10 cellular contexts compared by ENCODE assay signal in genomic region chr9:125260564-125260963, GRCh38. TPM values are rescaled to one million over a fixed set of nuclear protein-coding genes. Genes with fewer than 3 reads are reported as not detected.
DNase-seq lines count a peak whose midpoint lies in the region; ATAC-seq and TF ChIP-seq lines count a peak whose summit lies in the region.
"Had no signal": no experiment of that assay in that cellular context is flagged by ENCODE, and none has a peak within 500 bp of the region (broad histone marks: within the 10 kb centered on the region; RNA-seq: fewer than 3 reads in every experiment).

No MANE protein-coding gene starts in this region.

- no peak for TF ChIP-seq CTCF in Loucy (conservative IDR thresholded peaks at IDR 0.05; ENCODE audit: low read length)

- H3K9me3 Mint-ChIP-seq in natural killer cell treated with Interleukin-12 subunit alpha and Interleukin-12 subunit beta and Interleukin-15 and Interleukin-18, amount 100 ng/mL, for 72 hours: no peaks in the 10 kb centered on the region

- H3K23ac ChIP-seq in mesendoderm (ENCODE audit: low read length): no peak overlapping the region

- no peak overlapping the region for H2AK5ac ChIP-seq in mesendoderm (ENCODE audit: low read length)

- H3K79me2 ChIP-seq in Loucy (ENCODE audit: insufficient read depth, low read length) (peaks cover 38% of the 10 kb centered on the region), mesendoderm (ENCODE audit: control insufficient read depth, insufficient read depth, low read length) (peaks cover 10% of the 10 kb centered on the region)

- H3K27ac ChIP-seq in mesendoderm (ENCODE audit: low read depth, low read length): no peak overlapping the region

- H3K4me1 Mint-ChIP-seq in natural killer cell treated with Interleukin-12 subunit alpha and Interleukin-12 subunit beta and Interleukin-15 and Interleukin-18, amount 100 ng/mL, for 72 hours (ENCODE audit: low read depth in 2 of 2): peaks cover 29 to 34% of the 10 kb centered on the region in 2 donors

- peak overlapping the region; percentile 78 for H3K4me2 ChIP-seq in Loucy (ENCODE audit: low read depth, low read length, poor library complexity, severe bottlenecking)
- no peak overlapping the region for H3K4me2 ChIP-seq in mesendoderm (ENCODE audit: low read length)

- H2BK5ac ChIP-seq in mesendoderm (ENCODE audit: low read length): no peak overlapping the region

- peak overlapping the region; percentile 99 for H3K4me3 Mint-ChIP-seq in natural killer cell treated with Interleukin-12 subunit alpha and Interleukin-12 subunit beta and Interleukin-15 and Interleukin-18, amount 100 ng/mL, for 72 hours

- no peak overlapping the region for H3K4ac ChIP-seq in mesendoderm (ENCODE audit: low read depth, low read length)

- H3K27me3 ChIP-seq in Loucy (ENCODE audit: insufficient read depth, low read length, poor library complexity, severe bottlenecking): no peaks in the 10 kb centered on the region
- H3K27me3 ChIP-seq in adipocyte (replicated peaks; ENCODE audit: control insufficient read depth, insufficient read depth, low read length): no peaks in the 10 kb centered on the region
- H3K27me3 ChIP-seq in mesendoderm (ENCODE audit: insufficient read depth, low read length, poor library complexity): no peaks in the 10 kb centered on the region

- H3K18ac ChIP-seq in mesendoderm (ENCODE audit: low read length): no peak overlapping the region

- no peak for ATAC-seq in natural killer cell treated with Interleukin-12 subunit alpha and Interleukin-12 subunit beta and Interleukin-15 and Interleukin-18, amount 100 ng/mL, for 72 hours

- H3K36me3 Mint-ChIP-seq in natural killer cell treated with Interleukin-12 subunit alpha and Interleukin-12 subunit beta and Interleukin-15 and Interleukin-18, amount 100 ng/mL, for 72 hours: peaks cover 8% of the 10 kb centered on the region

- DNase-seq in DMS 273 treated with DMSO at 0.1 percent for 48 hours (lab: John Stamatoyannopoulos, UW) (peak; percentile 85), adipocyte (ENCODE audit: low read depth) (peak; percentile 69), mesendoderm (no peak), midbrain (lab: John Stamatoyannopoulos, UW) (no peak), HPDE6-E6E7 (ENCODE audit: extremely low spot score) (no peak), globus pallidus (ENCODE audit: low spot score) (no peak)
- DNase-seq in natural killer cell treated with Interleukin-12 subunit alpha and Interleukin-12 subunit beta and Interleukin-15 and Interleukin-18, amount 100 ng/mL, for 72 hours (ENCODE audit: low spot score): no peak
- DNase-seq: GF-D8, left cardiac atrium had no signal

- no peak overlapping the region for H2BK120ac ChIP-seq in mesendoderm (ENCODE audit: low read depth, low read length)

- 0 out of 2 replicates have a peak, but pooled peaks cover 3% of the 10 kb centered on the region for H3F3A ChIP-seq in Loucy (ENCODE audit: low read depth)

- H3K4me3 ChIP-seq in Loucy (ENCODE audit: low read length, poor library complexity, severe bottlenecking) (peak overlapping the region; percentile 96), adipocyte (ENCODE audit: low read length) (no peak overlapping the region), mesendoderm (ENCODE audit: low read length) (no peak overlapping the region)

- H3K9me2 ChIP-seq in Loucy (replicated peaks; ENCODE audit: low read depth, low read length): no peaks in the 10 kb centered on the region

- H3K9me3 ChIP-seq in Loucy (ENCODE audit: insufficient read depth, low read depth, low read length): no peaks in the 10 kb centered on the region
- no peaks in the 10 kb centered on the region for H3K9me3 ChIP-seq in adipocyte (ENCODE audit: control insufficient read depth, low read length)

- H4K5ac ChIP-seq in mesendoderm (ENCODE audit: low read length): no peak overlapping the region

- H3K27ac Mint-ChIP-seq in natural killer cell treated with Interleukin-12 subunit alpha and Interleukin-12 subunit beta and Interleukin-15 and Interleukin-18, amount 100 ng/mL, for 72 hours: peak overlapping the region; percentile 90 to 94

- H2AFZ ChIP-seq in Loucy (ENCODE audit: low read length): no peak overlapping the region

- H3K36me3 ChIP-seq in Loucy (ENCODE audit: insufficient read depth, low read length) (no peaks in the 10 kb centered on the region), adipocyte (ENCODE audit: control insufficient read depth, insufficient read depth, low read length, severe bottlenecking) (no peaks in the 10 kb centered on the region), mesendoderm (ENCODE audit: control insufficient read depth, insufficient read depth, low read length) (no peaks in the 10 kb centered on the region)

- peaks cover 25% of the 10 kb centered on the region for H4K20me1 ChIP-seq in Loucy (ENCODE audit: insufficient read depth, low read length, poor library complexity, severe bottlenecking)

- no peaks in the 10 kb centered on the region for H3K27me3 Mint-ChIP-seq in natural killer cell treated with Interleukin-12 subunit alpha and Interleukin-12 subunit beta and Interleukin-15 and Interleukin-18, amount 100 ng/mL, for 72 hours

- H4K8ac ChIP-seq in mesendoderm (ENCODE audit: low read depth, low read length): no peak overlapping the region

- peaks cover 7% of the 10 kb centered on the region for H3K79me1 ChIP-seq in mesendoderm (ENCODE audit: low read length)

- H3K4me1 ChIP-seq in Loucy (ENCODE audit: insufficient read depth, low read length, poor library complexity, severe bottlenecking) (peaks cover 26% of the 10 kb centered on the region), adipocyte (ENCODE audit: control insufficient read depth, insufficient read depth, low read length) (peaks cover 22% of the 10 kb centered on the region), mesendoderm (ENCODE audit: control insufficient read depth, low read depth, low read length) (no peaks in the 10 kb centered on the region)

- H3K9ac ChIP-seq in Loucy (ENCODE audit: low read depth, low read length, poor library complexity, severe bottlenecking) (no peak overlapping the region), adipocyte (ENCODE audit: low read length) (no peak overlapping the region), mesendoderm (ENCODE audit: low read length) (no peak overlapping the region)

- no peak overlapping the region for H2BK15ac ChIP-seq in mesendoderm (replicated peaks; ENCODE audit: low read depth)

- no peak overlapping the region for H3K56ac ChIP-seq in mesendoderm (ENCODE audit: low read length)

RNA-seq across cellular contexts. Expression of gene GAPVD1, which starts 1.1 kb away (rescaled TPM):
- total RNA-seq in natural killer cell treated with Interleukin-12 subunit alpha and Interleukin-12 subunit beta and Interleukin-15 and Interleukin-18, amount 100 ng/mL, for 72 hours: 10 to 100 TPM; 57.8 to 71.7 TPM
- polyA plus RNA-seq in mesendoderm (2013, experiment 1 of 2): 14.8 TPM
- polyA plus RNA-seq in mesendoderm (2013, experiment 2 of 2): 14.6 TPM

RNA-seq across cellular contexts. Expression of gene HSPA5, which starts 19.4 kb away (rescaled TPM):
- total RNA-seq in natural killer cell treated with Interleukin-12 subunit alpha and Interleukin-12 subunit beta and Interleukin-15 and Interleukin-18, amount 100 ng/mL, for 72 hours: 100 to 1,000 TPM; 319 to 344 TPM
- polyA plus RNA-seq in mesendoderm (2013, experiment 1 of 2): 325 TPM
- 322 TPM for polyA plus RNA-seq in mesendoderm (2013, experiment 2 of 2)

Comparison
In these comparisons a context has a peak if more than half of its experiments do, and no peak if none do; other contexts are left out.
1. DNase-seq: peak in DMS 273 treated with DMSO at 0.1 percent for 48 hours (single experiment) and adipocyte (single experiment); none in natural killer cell treated with Interleukin-12 subunit alpha and Interleukin-12 subunit beta and Interleukin-15 and Interleukin-18, amount 100 ng/mL, for 72 hours (single experiment), mesendoderm (single experiment), midbrain (single experiment), HPDE6-E6E7 (single experiment) and globus pallidus (single experiment).